1 cellular context compared by ENCODE assay signal in genomic region chr14:103333754-103334643, GRCh38.
TF ChIP-seq lines count a peak whose summit lies in the region.

Gene EIF5, plus strand, starts transcription at chr14:103334237. Its CDS starts 1,624 bp downstream, at chr14:103335861.

TF ChIP-seq in A549, 52 proteins besides CTCF, POLR2A, EP300 and RAD21 (continued from another document):
- TF ChIP-seq, protein P1, sequence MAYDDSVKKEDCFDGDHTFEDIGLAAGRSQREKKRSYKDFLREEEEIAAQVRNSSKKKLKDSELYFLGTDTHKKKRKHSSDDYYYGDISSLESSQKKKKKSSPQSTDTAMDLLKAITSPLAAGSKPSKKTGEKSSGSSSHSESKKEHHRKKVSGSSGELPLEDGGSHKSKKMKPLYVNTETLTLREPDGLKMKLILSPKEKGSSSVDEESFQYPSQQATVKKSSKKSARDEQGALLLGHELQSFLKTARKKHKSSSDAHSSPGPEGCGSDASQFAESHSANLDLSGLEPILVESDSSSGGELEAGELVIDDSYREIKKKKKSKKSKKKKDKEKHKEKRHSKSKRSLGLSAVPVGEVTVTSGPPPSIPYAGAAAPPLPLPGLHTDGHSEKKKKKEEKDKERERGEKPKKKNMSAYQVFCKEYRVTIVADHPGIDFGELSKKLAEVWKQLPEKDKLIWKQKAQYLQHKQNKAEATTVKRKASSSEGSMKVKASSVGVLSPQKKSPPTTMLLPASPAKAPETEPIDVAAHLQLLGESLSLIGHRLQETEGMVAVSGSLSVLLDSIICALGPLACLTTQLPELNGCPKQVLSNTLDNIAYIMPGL (CRISPR knock-in tag; IDR thresholded peaks at IDR 0.05; ENCODE audit: borderline replicate concordance): no peak
- no peak for TF ChIP-seq NR3C1 (IDR thresholded peaks at IDR 0.05)
- TF ChIP-seq CBX8 (IDR thresholded peaks at IDR 0.05): no peak
- no peak for TF ChIP-seq HOXB13 (CRISPR knock-in tag; IDR thresholded peaks at IDR 0.05; ENCODE audit: low read depth)
- peak; percentile 100 for TF ChIP-seq CHD2 (IDR thresholded peaks at IDR 0.05; ENCODE audit: low read length, partially characterized antibody)
- peak; percentile 95 for TF ChIP-seq PHF8 (IDR thresholded peaks at IDR 0.05; ENCODE audit: borderline replicate concordance, low read depth)
- TF ChIP-seq HOXB5 (CRISPR knock-in tag; IDR thresholded peaks at IDR 0.05): no peak
- TF ChIP-seq, protein P2, sequence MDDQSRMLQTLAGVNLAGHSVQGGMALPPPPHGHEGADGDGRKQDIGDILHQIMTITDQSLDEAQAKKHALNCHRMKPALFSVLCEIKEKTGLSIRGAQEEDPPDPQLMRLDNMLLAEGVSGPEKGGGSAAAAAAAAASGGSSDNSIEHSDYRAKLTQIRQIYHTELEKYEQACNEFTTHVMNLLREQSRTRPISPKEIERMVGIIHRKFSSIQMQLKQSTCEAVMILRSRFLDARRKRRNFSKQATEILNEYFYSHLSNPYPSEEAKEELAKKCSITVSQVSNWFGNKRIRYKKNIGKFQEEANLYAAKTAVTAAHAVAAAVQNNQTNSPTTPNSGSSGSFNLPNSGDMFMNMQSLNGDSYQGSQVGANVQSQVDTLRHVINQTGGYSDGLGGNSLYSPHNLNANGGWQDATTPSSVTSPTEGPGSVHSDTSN (IDR thresholded peaks at IDR 0.05): peak; percentile 91
